27 cellular contexts compared by ENCODE assay signal in the genomic region with DNA sequence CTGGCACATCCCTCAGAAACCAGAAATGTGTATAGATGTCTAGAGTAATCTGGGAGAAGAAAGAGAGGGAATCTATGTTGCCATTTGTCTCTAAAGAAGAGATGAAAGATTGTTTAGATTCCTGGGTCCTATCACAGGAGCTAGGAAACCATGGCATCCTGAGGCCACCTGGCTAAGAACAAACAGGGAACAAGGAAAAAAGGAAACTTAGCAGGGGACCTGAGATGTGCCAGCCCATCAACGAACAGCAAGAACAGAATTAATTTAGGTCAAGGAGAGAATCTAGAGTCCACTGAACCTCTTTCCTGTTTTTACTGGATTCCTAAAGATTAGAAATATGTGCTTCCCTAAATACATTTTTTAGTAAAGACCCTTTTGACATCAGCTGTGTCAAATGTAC. TPM values are rescaled to one million over a fixed set of nuclear protein-coding genes. Genes with fewer than 3 reads are reported as not detected.
"Had no signal": no experiment of that assay in that cellular context is flagged by ENCODE, and none has a peak within 500 bp of the region (broad histone marks: within the 10 kb centered on the region; RNA-seq: fewer than 3 reads in every experiment).

No MANE protein-coding gene starts in this region.

- H3K27me3 ChIP-seq: brain microvascular endothelial cell, neutrophil, pancreas, stomach had no signal

- H3K36me3 ChIP-seq: brain microvascular endothelial cell, pancreas, stomach had no signal

- H3K27ac ChIP-seq: brain microvascular endothelial cell, coronary artery, neutrophil, pancreas, SK-N-MC, stomach had no signal

- H3K27me3 Mint-ChIP-seq: activated CD4-positive, alpha-beta memory T cell treated with anti-CD3 and anti-CD28 coated beads, Interleukin-2, amount 10 ng/mL, durations not matched to agents 7 days and 5 days; activated CD4-positive, alpha-beta T cell treated with anti-CD3 and anti-CD28 coated beads, Interleukin-2, amount 10 ng/mL, durations not matched to agents 24 days and 14 days; activated CD8-positive, alpha-beta memory T cell treated with anti-CD3 and anti-CD28 coated beads, Interleukin-2, amount 10 ng/mL, durations not matched to agents 7 days and 5 days; memory B cell; stimulated activated memory B cell treated with anti-CD40 and anti-IgM and Interleukin-4, amounts not matched to agents 10 μg/mL and 1 μg/mL and 100 μg/mL, for 72 hours; type B pancreatic cell had no signal

- H3K27ac Mint-ChIP-seq: activated CD4-positive, alpha-beta memory T cell treated with anti-CD3 and anti-CD28 coated beads, Interleukin-2, amount 10 ng/mL, durations not matched to agents 7 days and 5 days; activated CD4-positive, alpha-beta T cell treated with anti-CD3 and anti-CD28 coated beads, Interleukin-2, amount 10 ng/mL, durations not matched to agents 24 days and 14 days; activated CD8-positive, alpha-beta memory T cell treated with anti-CD3 and anti-CD28 coated beads, Interleukin-2, amount 10 ng/mL, durations not matched to agents 7 days and 5 days; activated T-helper 1 cell treated with anti-CD3 and anti-CD28 coated beads, Interleukin-12 subunit alpha, Interleukin-12 subunit beta, Interleukin-2, Interleukin-4 antibody, amounts not matched to agents 30 ng/mL and 10 ng/mL and 1 ng/mL, durations not matched to agents 14 hours and 24 hours and 36 hours; memory B cell; stimulated activated memory B cell treated with anti-CD40 and anti-IgM and Interleukin-4, amounts not matched to agents 10 μg/mL and 1 μg/mL and 100 μg/mL, for 72 hours had no signal

- DNase-seq: activated CD4-positive, alpha-beta memory T cell treated with anti-CD3 and anti-CD28 coated beads, Interleukin-2, amount 10 ng/mL, durations not matched to agents 7 days and 5 days; activated CD4-positive, alpha-beta T cell treated with anti-CD3 and anti-CD28 coated beads, Interleukin-2, amount 10 ng/mL, durations not matched to agents 24 days and 14 days; activated CD8-positive, alpha-beta memory T cell treated with anti-CD3 and anti-CD28 coated beads, Interleukin-2, amount 10 ng/mL, durations not matched to agents 7 days and 5 days; activated T-cell treated with anti-CD3 and anti-CD28 coated beads for 4 hours; aorta; brain microvascular endothelial cell; left colon; pancreas; small intestine; stimulated activated CD4-positive, alpha-beta T cell treated with anti-CD3 and anti-CD28 coated beads, Interleukin-2, amount 100 ng/mL, for 24 hours; stomach had no signal

- ATAC-seq: activated CD4-positive, CD25-positive, alpha-beta regulatory T cell treated with anti-CD3 and anti-CD28 coated beads, Interleukin-2, amount 50 U/mL, for 24 hours; activated CD8-positive, alpha-beta memory T cell treated with anti-CD3 and anti-CD28 coated beads, Interleukin-2, amount 10 ng/mL, durations not matched to agents 7 days and 5 days; activated naive CD4-positive, alpha-beta T cell treated with anti-CD3 and anti-CD28 coated beads, Interleukin-2, amount 50 U/mL, for 72 hours; left colon; pancreas; sciatic nerve; stimulated activated memory B cell treated with anti-CD40 and anti-IgM and Interleukin-4, amounts not matched to agents 10 μg/mL and 1 μg/mL and 100 μg/mL, for 72 hours had no signal

- H3K4me3 Mint-ChIP-seq: activated CD4-positive, alpha-beta memory T cell treated with anti-CD3 and anti-CD28 coated beads, Interleukin-2, amount 10 ng/mL, durations not matched to agents 7 days and 5 days; activated CD4-positive, alpha-beta T cell treated with anti-CD3 and anti-CD28 coated beads, Interleukin-2, amount 10 ng/mL, durations not matched to agents 24 days and 14 days; activated CD8-positive, alpha-beta memory T cell treated with anti-CD3 and anti-CD28 coated beads, Interleukin-2, amount 10 ng/mL, durations not matched to agents 7 days and 5 days; activated T-helper 1 cell treated with anti-CD3 and anti-CD28 coated beads, Interleukin-12 subunit alpha, Interleukin-12 subunit beta, Interleukin-2, Interleukin-4 antibody, amounts not matched to agents 30 ng/mL and 10 ng/mL and 1 ng/mL, durations not matched to agents 14 hours and 24 hours and 36 hours; memory B cell; stimulated activated memory B cell treated with anti-CD40 and anti-IgM and Interleukin-4, amounts not matched to agents 10 μg/mL and 1 μg/mL and 100 μg/mL, for 72 hours; type B pancreatic cell had no signal

- H3K9me3 Mint-ChIP-seq: activated CD4-positive, alpha-beta memory T cell treated with anti-CD3 and anti-CD28 coated beads, Interleukin-2, amount 10 ng/mL, durations not matched to agents 7 days and 5 days; activated CD4-positive, alpha-beta T cell treated with anti-CD3 and anti-CD28 coated beads, Interleukin-2, amount 10 ng/mL, durations not matched to agents 24 days and 14 days; activated naive CD4-positive, alpha-beta T cell treated with anti-CD3 and anti-CD28 coated beads, Interleukin-2, amount 50 U/mL, for 72 hours; activated T-helper 1 cell treated with anti-CD3 and anti-CD28 coated beads, Interleukin-12 subunit alpha, Interleukin-12 subunit beta, Interleukin-2, Interleukin-4 antibody, amounts not matched to agents 30 ng/mL and 10 ng/mL and 1 ng/mL, durations not matched to agents 14 hours and 24 hours and 36 hours; memory B cell; stimulated activated memory B cell treated with anti-CD40 and anti-IgM and Interleukin-4, amounts not matched to agents 10 μg/mL and 1 μg/mL and 100 μg/mL, for 72 hours; type B pancreatic cell had no signal

- H3K9me3 ChIP-seq: neutrophil, pancreas, stomach had no signal

- H3K36me3 Mint-ChIP-seq: activated naive CD4-positive, alpha-beta T cell treated with anti-CD3 and anti-CD28 coated beads, Interleukin-2, amount 50 U/mL, for 72 hours had no signal

- H3K4me3 ChIP-seq: coronary artery, pancreas, SK-N-MC, stomach had no signal

RNA-seq across cellular contexts. Expression of gene AMIGO3, which starts 36.6 kb away (rescaled TPM):
- total RNA-seq: activated naive CD4-positive, alpha-beta T cell treated with anti-CD3 and anti-CD28 coated beads, Interleukin-2, amount 50 U/mL, for 72 hours; aorta; left colon; pancreas; sciatic nerve had no signal

RNA-seq across cellular contexts. Expression of gene CDHR4, which starts 43.6 kb away (rescaled TPM):
- total RNA-seq: activated CD4-positive, alpha-beta memory T cell treated with anti-CD3 and anti-CD28 coated beads, Interleukin-2, amount 10 ng/mL, durations not matched to agents 7 days and 5 days; activated CD4-positive, alpha-beta T cell treated with anti-CD3 and anti-CD28 coated beads, Interleukin-2, amount 10 ng/mL, durations not matched to agents 24 days and 14 days; activated T-helper 1 cell treated with anti-CD3 and anti-CD28 coated beads, Interleukin-12 subunit alpha, Interleukin-12 subunit beta, Interleukin-2, Interleukin-4 antibody, amounts not matched to agents 30 ng/mL and 10 ng/mL and 1 ng/mL, durations not matched to agents 14 hours and 24 hours and 36 hours; epithelial cell of proximal tubule; fibroblast of villous mesenchyme; mononuclear cell; pancreas; T-helper 2 cell treated with Interferon-gamma antibody and Interleukin-4, amounts not matched to agents 100 ng/mL and 5 ng/mL, for 36 hours had no signal
- polyA plus RNA-seq: adipose tissue, keratinocyte, pancreas had no signal
